In the genomic region with DNA sequence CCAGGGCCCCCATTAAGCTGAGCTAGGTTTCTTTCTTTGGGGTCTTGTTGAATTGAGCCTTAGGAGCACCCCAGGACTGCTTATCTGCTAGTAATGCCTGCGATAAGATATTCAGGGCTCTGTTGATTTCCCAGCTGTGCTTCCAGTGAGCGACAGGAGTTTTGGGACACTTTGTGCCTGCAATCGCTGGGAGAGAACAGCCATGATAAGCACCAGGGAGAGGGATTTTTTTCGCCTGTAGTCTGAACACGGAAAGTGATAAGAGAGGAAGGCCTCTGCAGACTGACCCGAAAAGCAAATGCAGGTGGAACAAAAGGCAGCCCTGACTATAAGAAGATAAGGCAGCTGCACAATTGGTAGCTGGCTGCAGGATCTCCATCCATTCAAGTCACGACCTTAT, we compare ENCODE assay signal across 24 cellular contexts.
DNase-seq lines count a peak whose midpoint lies in the region; ATAC-seq and TF ChIP-seq lines count a peak whose summit lies in the region.
"Had no signal": no experiment of that assay in that cellular context is flagged by ENCODE, and none has a peak within 500 bp of the region (broad histone marks: within the 10 kb centered on the region; RNA-seq: fewer than 3 reads in every experiment).

No MANE protein-coding gene starts in this region.

- POLR2A ChIA-PET in PC-9 (lab: Charles Lee; ENCODE audit: unreplicated experiment): no interaction called here

- H3F3A ChIP-seq in PC-9 (ENCODE audit: insufficient read depth, low read depth): no peaks in the 10 kb centered on the region

- no peak overlapping the region for H3K4me2 ChIP-seq in PC-9

- no peak overlapping the region for H3K27ac ChIP-seq in left ventricle myocardium inferior (replicated peaks)
- no peak overlapping the region for H3K27ac ChIP-seq in PC-9
- H3K27ac ChIP-seq in right cardiac atrium (ENCODE audit: low read length): peak overlapping the region; percentile 34
- H3K27ac ChIP-seq in coronary artery: peak overlapping the region in 1 of 2 donors; percentile 28

- peaks cover 35% of the 10 kb centered on the region for H3K4me1 Mint-ChIP-seq in progenitor cell of endocrine pancreas (ENCODE audit: low read depth)

- ATAC-seq in Right ventricle myocardium inferior (peak; percentile 34), right cardiac atrium (peak; percentile 40 to 79), HG02870 (IDR thresholded peaks at IDR 0.05; ENCODE audit: unreplicated experiment) (no peak)

- intact Hi-C loops in Right ventricle myocardium inferior (cut with DNase I): no loop called here
- intact Hi-C loops in left ventricle myocardium inferior (cut with micrococcal nuclease): no loop called here
- intact Hi-C loops in PC-9 (cut with micrococcal nuclease; ENCODE audit: unreplicated experiment): no loop called here
- intact Hi-C loops in right cardiac atrium (cut with DNase I): no loop called here

- H3K27me3 ChIP-seq in left ventricle myocardium inferior (ENCODE audit: low read depth): no peaks in the 10 kb centered on the region
- peaks cover 4% of the 10 kb centered on the region; the same call in 1 of the 2 replicates for H3K27me3 ChIP-seq in PC-9 (ENCODE audit: insufficient read depth, low read depth)
- no peaks in the 10 kb centered on the region for H3K27me3 ChIP-seq in right cardiac atrium (ENCODE audit: control insufficient read depth, insufficient read depth)
- H3K27me3 ChIP-seq: MG63 had no signal

- H3K27ac Mint-ChIP-seq in progenitor cell of endocrine pancreas: peak overlapping the region; percentile 92

- DNase-seq in Right ventricle myocardium inferior (ENCODE audit: missing footprints) (no peak), left ventricle myocardium inferior (no peak), PC-9 (no peak), right cardiac atrium (peak in 1 of 3 donors; percentile 22), progenitor cell of endocrine pancreas (ENCODE audit: low spot score, unreplicated experiment) (no peak), pons (ENCODE audit: low spot score) (no peak), coronary artery (ENCODE audit: low spot score) (no peak)
- DNase-seq: 8988T; ACHN; DMS153; DND-41; H7; KBM-7; MG63; NCI-H1105 treated with DMSO at 0.1 percent for 48 hours; NCI-H146; NCI-H1930; NCI-H2107; NCI-H524 treated with DMSO at 0.1 percent for 48 hours; NCI-H82; NK-92 treated with Interleukin-12 subunit alpha and Interleukin-12 subunit beta, amount 100 ng/mL, for 24 hours; RPMI8226; SIG-M5 had no signal

- H3K27me3 Mint-ChIP-seq in progenitor cell of endocrine pancreas: no peaks in the 10 kb centered on the region

- H3K9me2 ChIP-seq in PC-9 (ENCODE audit: insufficient read depth): no peaks in the 10 kb centered on the region

- WGBS in right cardiac atrium: 35% methylated on average over 7 of the region's 7 CpGs

- TF ChIP-seq CTCF in left ventricle myocardium inferior (IDR thresholded peaks at IDR 0.05; ENCODE audit: borderline replicate concordance) (no peak), PC-9 (conservative IDR thresholded peaks at IDR 0.05) (no peak), progenitor cell of endocrine pancreas (IDR thresholded peaks at IDR 0.05; ENCODE audit: unreplicated experiment) (no peak), coronary artery (IDR thresholded peaks at IDR 0.05) (no peak)

- H3K4me1 ChIP-seq in left ventricle myocardium inferior: peaks cover 11% of the 10 kb centered on the region
- H3K4me1 ChIP-seq in PC-9 (replicated peaks; ENCODE audit: insufficient read depth): no peaks in the 10 kb centered on the region
- H3K4me1 ChIP-seq in right cardiac atrium (ENCODE audit: control insufficient read depth, insufficient read depth, low read length): no peaks in the 10 kb centered on the region

- H3K4me3 ChIP-seq in left ventricle myocardium inferior (no peak overlapping the region), PC-9 (no peak overlapping the region), right cardiac atrium (ENCODE audit: low read length) (no peak overlapping the region), coronary artery (no peak overlapping the region)
- H3K4me3 ChIP-seq: MG63 had no signal

- H2AFZ ChIP-seq in PC-9: 0 out of 2 replicates have a peak overlapping the region, but pooled peaks have one; percentile 21

- no peaks in the 10 kb centered on the region for H4K20me1 ChIP-seq in PC-9 (ENCODE audit: insufficient read depth)

- no peaks in the 10 kb centered on the region for H3K36me3 Mint-ChIP-seq in progenitor cell of endocrine pancreas (ENCODE audit: insufficient read depth)

- H3K9me3 ChIP-seq in left ventricle myocardium inferior (replicated peaks) (no peaks in the 10 kb centered on the region), PC-9 (ENCODE audit: insufficient read depth, low read depth) (no peaks in the 10 kb centered on the region), right cardiac atrium (ENCODE audit: control insufficient read depth, low read length) (no peaks in the 10 kb centered on the region)
- H3K9me3 ChIP-seq: MG63 had no signal

- peak overlapping the region; percentile 12 for H3K4me3 Mint-ChIP-seq in progenitor cell of endocrine pancreas (ENCODE audit: low read depth)

- no peaks in the 10 kb centered on the region for H3K79me2 ChIP-seq in PC-9 (ENCODE audit: low read depth)

- no TSS peak for BruUV-seq in PC-9 (replicated peaks; lab: Mats Ljungman, UMichigan)

- CTCF ChIA-PET in PC-9 (lab: Charles Lee): no interaction called here

- no peaks in the 10 kb centered on the region for H3K9me3 Mint-ChIP-seq in progenitor cell of endocrine pancreas (ENCODE audit: low read depth)

- H3K36me3 ChIP-seq in left ventricle myocardium inferior (no peaks in the 10 kb centered on the region), PC-9 (ENCODE audit: low read depth) (no peaks in the 10 kb centered on the region)
- H3K36me3 ChIP-seq: MG63 had no signal
